Comparison of ENCODE assay signal across 10 cellular contexts in the genomic region with DNA sequence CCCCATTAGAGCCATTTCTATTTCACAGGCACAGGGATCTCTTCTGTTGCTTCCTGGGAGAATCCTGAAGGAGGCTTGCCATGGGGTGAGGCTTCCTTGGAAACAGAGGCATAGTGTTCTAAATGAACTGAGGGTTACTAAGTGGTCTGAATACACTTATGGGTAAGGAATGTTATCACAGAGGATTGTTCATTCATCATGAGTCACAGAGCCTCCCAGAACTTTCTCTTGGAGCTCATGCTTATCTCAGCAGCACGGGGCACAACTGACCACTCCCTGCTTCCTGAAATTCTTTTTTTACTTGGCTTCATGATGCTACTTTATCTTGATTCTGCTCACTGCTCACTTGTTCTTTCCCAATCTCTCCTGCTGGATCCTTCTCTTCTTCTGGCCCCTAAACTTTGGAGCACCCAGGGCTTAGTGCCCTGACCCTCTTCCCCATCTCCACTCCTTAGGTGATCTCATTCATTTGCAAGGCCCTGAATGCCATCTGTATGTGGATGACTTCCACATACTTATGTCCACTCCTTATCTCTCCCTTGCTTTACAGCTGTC. TPM values are rescaled to one million over a fixed set of nuclear protein-coding genes. Genes with fewer than 3 reads are reported as not detected.
DNase-seq lines count a peak whose midpoint lies in the region; ATAC-seq and TF ChIP-seq lines count a peak whose summit lies in the region.
"Had no signal": no experiment of that assay in that cellular context is flagged by ENCODE, and none has a peak within 500 bp of the region (broad histone marks: within the 10 kb centered on the region; RNA-seq: fewer than 3 reads in every experiment).

No MANE protein-coding gene starts in this region.

- H3K27me3 Mint-ChIP-seq in endothelial cell (ENCODE audit: unreplicated experiment), result peaks cover 2% of the 10 kb centered on the region

- TF ChIP-seq POLR2A in esophagus muscularis mucosa (IDR thresholded peaks at IDR 0.05; ENCODE audit: low read depth), result no peak

- peak; percentile 80 for DNase-seq in AG08396 (ENCODE audit: low spot score)
- peak; percentile 92 for DNase-seq in PC-3
- no peak for DNase-seq in esophagus muscularis mucosa (ENCODE audit: extremely low spot score)
- no peak for DNase-seq in endothelial cell (ENCODE audit: low spot score)
- no peak for DNase-seq in GM10248 (ENCODE audit: extremely low spot score)
- no peak for DNase-seq in stimulated activated CD4-positive, alpha-beta T cell treated with anti-CD3 and anti-CD28 coated beads, Interleukin-4, amount 100 ng/mL, for 24 hours
- DNase-seq: NK-92 treated with Interleukin-12 subunit alpha and Interleukin-12 subunit beta, amount 100 ng/mL, for 24 hours had no signal

- no peak overlapping the region for H3K9ac ChIP-seq in PC-3 (ENCODE audit: low read length)

- H3K27ac Mint-ChIP-seq in endothelial cell (ENCODE audit: unreplicated experiment), result no peak overlapping the region

- ATAC-seq in PC-3, result peak; percentile 81
- no peak for ATAC-seq in HG02970 (IDR thresholded peaks at IDR 0.05; ENCODE audit: low FRiP score, unreplicated experiment)

- no peaks in the 10 kb centered on the region for H3F3A ChIP-seq in PC-3 (ENCODE audit: low read length, unreplicated experiment)

- H3K4me2 ChIP-seq in PC-3 (ENCODE audit: low read length), result peak overlapping the region; percentile 31

- peak overlapping the region; percentile 74 for H3K27ac ChIP-seq in PC-3 (ENCODE audit: low read length)
- peak overlapping the region; percentile 29 to 61 (median 40) for H3K27ac ChIP-seq in esophagus muscularis mucosa (replicated peaks in 1 of 4)
- peak overlapping the region; percentile 41 for H3K27ac ChIP-seq in muscle layer of duodenum (ENCODE audit: low read length)
- H3K27ac ChIP-seq: C4-2B had no signal

- POLR2A ChIA-PET in PC-3 (lab: Charles Lee; ENCODE audit: unreplicated experiment) (interaction anchor here (0.5 kb wide), 1 partner anchor 38 kb away, joined by 3 read pairs; no protein-coding TSS in a partner anchor), GM10248 (lab: Yijun Ruan, JAX) (no interaction called here)

- peaks cover 24% of the 10 kb centered on the region for H3K4me1 Mint-ChIP-seq in endothelial cell (ENCODE audit: unreplicated experiment)

- peaks cover 3% of the 10 kb centered on the region for H3K79me2 ChIP-seq in PC-3 (ENCODE audit: low read length)

- intact Hi-C loops in PC-3 (cut with micrococcal nuclease), result no loop called here
- intact Hi-C loops in esophagus muscularis mucosa (cut with DNase I), result no loop called here

- no peaks in the 10 kb centered on the region for H3K9me3 ChIP-seq in PC-3 (ENCODE audit: low read length)
- H3K9me3 ChIP-seq in esophagus muscularis mucosa, result no peaks in the 10 kb centered on the region
- H3K9me3 ChIP-seq in muscle layer of duodenum (ENCODE audit: control insufficient read depth in 1 of 2, low read length in 2 of 2), result no peaks in the 10 kb centered on the region

- H3K27me3 ChIP-seq in PC-3 (ENCODE audit: low read length), result no peaks in the 10 kb centered on the region
- H3K27me3 ChIP-seq in esophagus muscularis mucosa, result no peaks in the 10 kb centered on the region
- H3K27me3 ChIP-seq in muscle layer of duodenum (ENCODE audit: low read depth, low read length), result no peaks in the 10 kb centered on the region

- H3K36me3 ChIP-seq in PC-3 (ENCODE audit: low read depth, low read length), result no peaks in the 10 kb centered on the region
- H3K36me3 ChIP-seq in esophagus muscularis mucosa, result no peaks in the 10 kb centered on the region
- no peaks in the 10 kb centered on the region for H3K36me3 ChIP-seq in muscle layer of duodenum (ENCODE audit: control insufficient read depth in 1 of 2, insufficient read depth in 2 of 2, low read length in 2 of 2)

- H3K9me3 Mint-ChIP-seq in endothelial cell (ENCODE audit: unreplicated experiment), result no peaks in the 10 kb centered on the region

- no peaks in the 10 kb centered on the region for H3K36me3 Mint-ChIP-seq in endothelial cell (ENCODE audit: low read depth, unreplicated experiment)

- BruUV-seq in PC-3 (replicated peaks; lab: Mats Ljungman, UMichigan), result no TSS peak

- no peaks in the 10 kb centered on the region for H4K20me1 ChIP-seq in PC-3 (ENCODE audit: low read length)

- CTCF ChIA-PET in PC-3 (lab: Charles Lee) (interaction anchor here (1.0 kb wide), 1 partner anchor 58 kb away, joined by 3 read pairs; a partner anchor contains a TSS), GM10248 (lab: Yijun Ruan, JAX) (no interaction called here)

- H3K4me1 ChIP-seq in PC-3 (ENCODE audit: insufficient read depth, low read length) (peaks cover 27% of the 10 kb centered on the region), esophagus muscularis mucosa (peaks cover 63 to 97% (median 90%) of the 10 kb centered on the region in 4 donors), muscle layer of duodenum (ENCODE audit: control insufficient read depth in 1 of 2, insufficient read depth in 2 of 2, low read length in 2 of 2) (peaks cover 11 to 14% of the 10 kb centered on the region in 2 donors)

- H3K4me3 Mint-ChIP-seq in endothelial cell (ENCODE audit: unreplicated experiment), result no peak overlapping the region

- no peak overlapping the region for H2AFZ ChIP-seq in PC-3 (ENCODE audit: low read length)

- TF ChIP-seq CTCF in PC-3 (conservative IDR thresholded peaks at IDR 0.05; ENCODE audit: low read depth, low read length), result no peak
- TF ChIP-seq CTCF in esophagus muscularis mucosa (IDR thresholded peaks at IDR 0.05), result no peak
- no peak for TF ChIP-seq CTCF in endothelial cell (IDR thresholded peaks at IDR 0.05; ENCODE audit: unreplicated experiment)
- TF ChIP-seq CTCF in GM10248 (IDR thresholded peaks at IDR 0.05; ENCODE audit: control extremely low read depth, extremely low read depth, low read depth, missing control alignments), result no peak

- no peak for TF ChIP-seq EP300 in esophagus muscularis mucosa (IDR thresholded peaks at IDR 0.05)

- no peak overlapping the region for H3K4me3 ChIP-seq in PC-3 (ENCODE audit: low read length)
- no peak overlapping the region for H3K4me3 ChIP-seq in esophagus muscularis mucosa
- H3K4me3 ChIP-seq in muscle layer of duodenum (ENCODE audit: low read depth in 1 of 2, low read length in 2 of 2), result no peak overlapping the region

- H3K9me2 ChIP-seq in PC-3 (replicated peaks; ENCODE audit: low read length), result no peaks in the 10 kb centered on the region

- 27% methylated on average over 1 of the region's 1 CpG for WGBS in esophagus muscularis mucosa

RNA-seq across cellular contexts. Expression of a gene that starts 57.9 kb away (rescaled TPM):
- total RNA-seq in PC-3 (2014; rRNA removed), result 18.1 and 23.0 TPM in 2 replicates
- total RNA-seq in esophagus muscularis mucosa, result 100 to 1,000 TPM; 141 to 208 (median 166) TPM
- 50.8 TPM for total RNA-seq in endothelial cell (ENCODE audit: unreplicated experiment)

Comparison
In these comparisons a context has a peak if more than half of its experiments do, and no peak if none do; other contexts are left out.
1. DNase-seq: peak in AG08396 (single experiment) and PC-3 (single experiment); none in esophagus muscularis mucosa (single experiment), endothelial cell (single experiment), GM10248 (single experiment) and stimulated activated CD4-positive, alpha-beta T cell treated with anti-CD3 and anti-CD28 coated beads, Interleukin-4, amount 100 ng/mL, for 24 hours (single experiment).
2. Peak in every context shown above with its lines, with median percentiles within 50 percentile points of each other: H3K27ac ChIP-seq.